Comparison of ENCODE assay signal across 9 cellular contexts in the genomic region with DNA sequence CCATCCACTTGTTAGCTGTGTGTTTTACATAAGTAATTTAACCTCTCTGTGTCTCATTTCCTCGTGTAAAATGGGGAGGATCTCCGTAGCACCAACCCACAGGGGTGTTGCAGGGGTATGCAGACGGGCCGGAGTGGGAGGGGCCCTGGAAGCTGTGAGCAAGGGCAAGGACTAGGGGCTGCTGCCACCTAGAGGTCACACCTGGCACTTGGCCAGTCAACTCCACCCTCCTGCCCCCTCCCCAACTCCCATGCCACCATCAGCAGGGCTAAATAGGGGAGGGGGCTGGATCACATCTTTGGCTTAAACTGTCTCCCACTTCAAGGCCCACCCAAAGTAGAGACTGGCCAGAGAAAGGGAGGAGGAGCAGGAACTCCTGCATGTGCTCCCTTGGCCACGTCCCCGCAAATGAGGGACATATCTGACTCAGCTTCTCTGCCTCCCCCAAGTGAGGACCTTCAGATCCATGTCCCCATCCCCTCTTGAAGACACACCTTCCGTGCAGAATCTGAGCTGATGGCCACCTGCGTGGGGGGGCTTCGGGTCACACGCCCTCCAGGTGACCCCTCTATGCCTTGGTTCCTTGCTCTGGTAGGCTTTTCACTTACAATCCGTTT. TPM values are rescaled to one million over a fixed set of nuclear protein-coding genes. Genes with fewer than 3 reads are reported as not detected.
DNase-seq lines count a peak whose midpoint lies in the region; ATAC-seq and TF ChIP-seq lines count a peak whose summit lies in the region.
"Had no signal": no experiment of that assay in that cellular context is flagged by ENCODE, and none has a peak within 500 bp of the region (broad histone marks: within the 10 kb centered on the region; RNA-seq: fewer than 3 reads in every experiment).

No MANE protein-coding gene starts in this region.

- no peaks in the 10 kb centered on the region for H3K36me3 Mint-ChIP-seq in glutamatergic neuron (ENCODE audit: unreplicated experiment)

- H3K4me1 ChIP-seq in psoas muscle: peaks cover 81% of the 10 kb centered on the region

- H3K9me3 Mint-ChIP-seq in glutamatergic neuron (ENCODE audit: unreplicated experiment): peaks cover 4% of the 10 kb centered on the region
- H3K9me3 Mint-ChIP-seq: stimulated activated naive CD8-positive, alpha-beta T cell treated with anti-CD3 and anti-CD28 coated beads, Interleukin-15, Interleukin-2, amounts not matched to agents 100 ng/mL and 50 ng/mL, for 24 hours had no signal

- H3K27ac ChIP-seq in psoas muscle: peak overlapping the region; percentile 93

- no peak overlapping the region for H3K4me3 Mint-ChIP-seq in glutamatergic neuron (ENCODE audit: unreplicated experiment)
- H3K4me3 Mint-ChIP-seq: stimulated activated naive CD8-positive, alpha-beta T cell treated with anti-CD3 and anti-CD28 coated beads, Interleukin-15, Interleukin-2, amounts not matched to agents 100 ng/mL and 50 ng/mL, for 24 hours had no signal

- ATAC-seq in psoas muscle (peak in 1 of 4 donors; percentile 25), GM21515 (IDR thresholded peaks at IDR 0.05; ENCODE audit: unreplicated experiment) (no peak)

- TF ChIP-seq CTCF in glutamatergic neuron (IDR thresholded peaks at IDR 0.05; ENCODE audit: partially characterized antibody, unreplicated experiment): peak; percentile 86
- TF ChIP-seq CTCF in psoas muscle (IDR thresholded peaks at IDR 0.05): peak; percentile 50

- WGBS in psoas muscle, 3 donors: 32 to 56% (median 36%) methylated on average over 11 of the region's 11 CpGs

- peak overlapping the region; percentile 66 for H3K4me3 ChIP-seq in psoas muscle

- H3K27me3 Mint-ChIP-seq in glutamatergic neuron (ENCODE audit: unreplicated experiment): peaks cover 11% of the 10 kb centered on the region
- H3K27me3 Mint-ChIP-seq: stimulated activated naive CD8-positive, alpha-beta T cell treated with anti-CD3 and anti-CD28 coated beads, Interleukin-15, Interleukin-2, amounts not matched to agents 100 ng/mL and 50 ng/mL, for 24 hours had no signal

- H3K9me3 ChIP-seq in psoas muscle: no peaks in the 10 kb centered on the region

- no peaks in the 10 kb centered on the region for H3K27me3 ChIP-seq in psoas muscle (ENCODE audit: insufficient read depth in 3 of 3, low read length in 2 of 3)

- H3K4me1 Mint-ChIP-seq in glutamatergic neuron (ENCODE audit: low read depth, unreplicated experiment): peaks cover 21% of the 10 kb centered on the region

- DNase-seq in NCI-H2029 (lab: John Stamatoyannopoulos, UW) (peak; percentile 48), NCI-H2029 treated with DMSO at 0.1 percent for 48 hours (lab: John Stamatoyannopoulos, UW) (no peak), KBM-7 (peak; percentile 85), SK-N-DZ (ENCODE audit: low spot score) (peak; percentile 85), glutamatergic neuron (peak; percentile 90), psoas muscle (peak; percentile 70 to 82)
- peak; percentile 19 to 73 (median 49) for DNase-seq in activated naive CD4-positive, alpha-beta T cell (lab: John Stamatoyannopoulos, UW)

- H3K36me3 ChIP-seq in psoas muscle (ENCODE audit: insufficient read depth in 1 of 2, low read depth in 1 of 2): peaks cover 0 to 29% of the 10 kb centered on the region in 2 donors

- no peak overlapping the region for H3K27ac Mint-ChIP-seq in glutamatergic neuron (ENCODE audit: unreplicated experiment)
- H3K27ac Mint-ChIP-seq: stimulated activated naive CD8-positive, alpha-beta T cell treated with anti-CD3 and anti-CD28 coated beads, Interleukin-15, Interleukin-2, amounts not matched to agents 100 ng/mL and 50 ng/mL, for 24 hours had no signal

- in situ Hi-C loops in KBM-7 (cut with MboI; ENCODE audit: low pct_unique_long_range_greater_than_20kb, low sequenced_read_pairs): no loop called here

- intact Hi-C loops in psoas muscle (cut with DNase I): loop anchor here in 1 of 2 donors (1.0 kb wide), 1 partner anchor 72 kb away; no protein-coding TSS in a partner anchor

RNA-seq across cellular contexts. Expression of a gene that starts 2.6 kb away (rescaled TPM):
- 0.39 and 2.8 TPM in 2 replicates for polyA plus RNA-seq in SK-N-DZ (2014; cell fraction: cytosol; rRNA removed)
- polyA plus RNA-seq in SK-N-DZ (2014; cell fraction: nucleus; rRNA removed): 4.7 and 9.8 TPM in 2 replicates
- total RNA-seq in glutamatergic neuron (ENCODE audit: unreplicated experiment) (0.49 TPM), psoas muscle (100 to 1,000 TPM in 3 of 4 donors, 10 to 100 TPM in 1; 87.0 to 161 (median 129) TPM)
- 10 to 100 TPM; 14.5 to 50.5 (median 23.2) TPM for polyA plus RNA-seq in psoas muscle

RNA-seq across cellular contexts. Expression of a gene that starts 12.7 kb away (rescaled TPM):
- not detected in 2 replicates for polyA plus RNA-seq in SK-N-DZ (2014; cell fraction: cytosol; rRNA removed)
- polyA plus RNA-seq in SK-N-DZ (2014; cell fraction: nucleus; rRNA removed): not detected in 2 replicates
- not detected for total RNA-seq in glutamatergic neuron (ENCODE audit: unreplicated experiment)
- total RNA-seq in psoas muscle: not detected
- 1 to 10 TPM in 2 of 3 donors, under 1 TPM in 1; 0.49 to 4.8 (median 1.4) TPM for polyA plus RNA-seq in psoas muscle

RNA-seq across cellular contexts. Expression of a gene that starts 14.7 kb away (rescaled TPM):
- 13.1 and 14.5 TPM in 2 replicates for polyA plus RNA-seq in SK-N-DZ (2014; cell fraction: cytosol; rRNA removed)
- polyA plus RNA-seq in SK-N-DZ (2014; cell fraction: nucleus; rRNA removed): 9.4 and 9.9 TPM in 2 replicates
- 15.9 TPM for total RNA-seq in glutamatergic neuron (ENCODE audit: unreplicated experiment)
- total RNA-seq in psoas muscle: 10 to 100 TPM; 22.3 to 32.4 (median 28.9) TPM
- 10 to 100 TPM in 1 of 3 donors, 1 to 10 TPM in 2; 5.8 to 14.5 (median 7.9) TPM for polyA plus RNA-seq in psoas muscle

RNA-seq across cellular contexts. Expression of a gene that starts 19.9 kb away (rescaled TPM):
- polyA plus RNA-seq in SK-N-DZ (2014; cell fraction: cytosol; rRNA removed): 1.2 and 1.4 TPM in 2 replicates
- 1.0 and 1.7 TPM in 2 replicates for polyA plus RNA-seq in SK-N-DZ (2014; cell fraction: nucleus; rRNA removed)
- total RNA-seq in glutamatergic neuron (ENCODE audit: unreplicated experiment) (44.3 TPM), psoas muscle (1 to 10 TPM in 1 of 4 donors, under 1 TPM in 3; 0.05 to 2.4 (median 0.72) TPM)
- polyA plus RNA-seq in psoas muscle: under 1 TPM; 0.42 to 0.79 (median 0.52) TPM

RNA-seq across cellular contexts. Expression of a gene that starts 30.4 kb away (rescaled TPM):
- 12.5 and 12.6 TPM in 2 replicates for polyA plus RNA-seq in SK-N-DZ (2014; cell fraction: cytosol; rRNA removed)
- 71.1 and 88.9 TPM in 2 replicates for polyA plus RNA-seq in SK-N-DZ (2014; cell fraction: nucleus; rRNA removed)
- total RNA-seq in glutamatergic neuron (ENCODE audit: unreplicated experiment): 2.6 TPM
- 1 to 10 TPM; 1.7 to 4.6 (median 3.5) TPM for total RNA-seq in psoas muscle
- polyA plus RNA-seq in psoas muscle: 1 to 10 TPM in 2 of 3 donors, under 1 TPM in 1; 0.73 to 2.0 (median 1.6) TPM

Comparison
In these comparisons a context has a peak if more than half of its experiments do, and no peak if none do; other contexts are left out.
1. RNA of a gene that starts 2.6 kb away (total RNA-seq): 87.0 to 161 TPM in psoas muscle; 0.49 TPM in glutamatergic neuron (single experiment); every median in the first group is over 10 times any median in the second.